ENCODE assay signal across 11 cellular contexts in genomic region chr2:241616168-241617125, GRCh38. TPM values are rescaled to one million over a fixed set of nuclear protein-coding genes. Genes with fewer than 3 reads are reported as not detected.
DNase-seq lines count a peak whose midpoint lies in the region; ATAC-seq and TF ChIP-seq lines count a peak whose summit lies in the region.
"Had no signal": no experiment of that assay in that cellular context is flagged by ENCODE, and none has a peak within 500 bp of the region (broad histone marks: within the 10 kb centered on the region; RNA-seq: fewer than 3 reads in every experiment).

No MANE protein-coding gene starts in this region.

- H3K79me2 ChIP-seq in Karpas-422 (ENCODE audit: low read length) = peaks cover 84% of the 10 kb centered on the region

- peak overlapping the region; percentile 73 for H3K27ac ChIP-seq in C4-2B
- no peak overlapping the region for H3K27ac ChIP-seq in Karpas-422 (ENCODE audit: low read length)
- no peak overlapping the region for H3K27ac ChIP-seq in colonic mucosa
- H3K27ac ChIP-seq in mucosa of rectum (ENCODE audit: low read depth in 2 of 2, low read length in 2 of 2) = peak overlapping the region; percentile 21 to 39
- H3K27ac ChIP-seq: PC-9, thoracic aorta had no signal

- H2AFZ ChIP-seq in Karpas-422 (ENCODE audit: low read length) = no peak overlapping the region
- H2AFZ ChIP-seq: PC-9 had no signal

- H3K27me3 ChIP-seq in Karpas-422 (ENCODE audit: low read length) (no peaks in the 10 kb centered on the region), colonic mucosa (no peaks in the 10 kb centered on the region), mucosa of rectum (ENCODE audit: control insufficient read depth in 2 of 2, insufficient read depth in 2 of 2, low read length in 2 of 2) (no peaks in the 10 kb centered on the region)
- H3K27me3 ChIP-seq: MG63 had no signal

- TF ChIP-seq CTCF in C4-2B (conservative IDR thresholded peaks at IDR 0.05) (no peak), colonic mucosa (IDR thresholded peaks at IDR 0.05) (no peak)

- no peak overlapping the region for H3K9ac ChIP-seq in Karpas-422 (ENCODE audit: low read length)
- peak overlapping the region; percentile 37 to 48 for H3K9ac ChIP-seq in colonic mucosa (ENCODE audit: low read depth in 2 of 2, low read length in 2 of 2)
- H3K9ac ChIP-seq in mucosa of rectum (ENCODE audit: low read depth in 1 of 2, low read length in 2 of 2) = peak overlapping the region; percentile 36 to 41

- no peak for DNase-seq in Karpas-422
- peak; percentile 40 for DNase-seq in colonic mucosa
- no peak for DNase-seq in Kasumi-1 (lab: John Stamatoyannopoulos, UW)
- DNase-seq: MG63, PC-9 had no signal

- ATAC-seq in GM21390 (IDR thresholded peaks at IDR 0.05; ENCODE audit: unreplicated experiment) = no peak
- ATAC-seq in HG03045 (IDR thresholded peaks at IDR 0.05; ENCODE audit: unreplicated experiment) = no peak
- ATAC-seq in HG03460 (IDR thresholded peaks at IDR 0.05; ENCODE audit: unreplicated experiment) = no peak

- H3K9me3 ChIP-seq in Karpas-422 (ENCODE audit: low read length) = no peaks in the 10 kb centered on the region
- H3K9me3 ChIP-seq in colonic mucosa = no peaks in the 10 kb centered on the region
- H3K9me3 ChIP-seq in mucosa of rectum (ENCODE audit: control insufficient read depth in 2 of 2, low read length in 2 of 2) = no peaks in the 10 kb centered on the region
- H3K9me3 ChIP-seq: thoracic aorta had no signal

- no peaks in the 10 kb centered on the region for H3K9me2 ChIP-seq in Karpas-422 (replicated peaks; ENCODE audit: insufficient read depth, low read length)

- peak overlapping the region; percentile 54 for H3K4me2 ChIP-seq in Karpas-422 (ENCODE audit: low read depth, low read length, poor library complexity, severe bottlenecking)
- H3K4me2 ChIP-seq: PC-9 had no signal

- intact Hi-C loops in colonic mucosa (cut with DNase I) = no loop called here

- no peaks in the 10 kb centered on the region for H4K20me1 ChIP-seq in Karpas-422 (ENCODE audit: insufficient read depth, low read depth, low read length)

- H3K36me3 ChIP-seq in Karpas-422 (ENCODE audit: insufficient read depth, low read length) (no peaks in the 10 kb centered on the region; the same call in 1 of the 2 replicates), colonic mucosa (no peaks in the 10 kb centered on the region), mucosa of rectum (ENCODE audit: control insufficient read depth in 2 of 2, insufficient read depth in 2 of 2, low read length in 2 of 2) (peaks cover 7 to 12% of the 10 kb centered on the region in 2 donors)
- H3K36me3 ChIP-seq: thoracic aorta had no signal

- H3K4me1 ChIP-seq in Karpas-422 (ENCODE audit: low read length) (peaks cover 24% of the 10 kb centered on the region), colonic mucosa (no peaks in the 10 kb centered on the region), mucosa of rectum (ENCODE audit: control insufficient read depth in 2 of 2, insufficient read depth in 2 of 2, low read length in 2 of 2) (peaks cover 9 to 10% of the 10 kb centered on the region in 2 donors)

- H3K4me3 ChIP-seq in Karpas-422 (ENCODE audit: low read length) = no peak overlapping the region
- H3K4me3 ChIP-seq in colonic mucosa = peak overlapping the region; percentile 10
- peak overlapping the region; percentile 60 to 75 for H3K4me3 ChIP-seq in mucosa of rectum (ENCODE audit: low read length in 2 of 2)
- H3K4me3 ChIP-seq: MG63, PC-9 had no signal

RNA-seq across cellular contexts. Expression of gene THAP4, which starts 20.5 kb away (rescaled TPM):
- 45.4 and 107 TPM in 2 replicates for total RNA-seq in Karpas-422 (2014; rRNA removed; shearing (Covaris generic); ENCODE audit: low replicate concordance)
- total RNA-seq in colonic mucosa = 10 to 100 TPM; 66.6 to 68.0 TPM

RNA-seq across cellular contexts. Expression of gene ATG4B, which starts 21.0 kb away (rescaled TPM):
- total RNA-seq in Karpas-422 (2014; rRNA removed; shearing (Covaris generic); ENCODE audit: low replicate concordance) = 63.9 and 66.6 TPM in 2 replicates
- total RNA-seq in colonic mucosa = 100 to 1,000 TPM in 1 of 2 donors, 10 to 100 TPM in 1; 72.4 to 119 TPM

RNA-seq across cellular contexts. Expression of gene BOK, which starts 57.9 kb away (rescaled TPM):
- not detected in 2 replicates for total RNA-seq in Karpas-422 (2014; rRNA removed; shearing (Covaris generic); ENCODE audit: low replicate concordance)
- 10 to 100 TPM in 1 of 2 donors, 1 to 10 TPM in 1; 8.3 to 14.1 TPM for total RNA-seq in colonic mucosa

Comparison
In these comparisons a context has a peak if more than half of its experiments do, and no peak if none do; other contexts are left out.
1. H3K27ac ChIP-seq: peak in C4-2B (single experiment) and mucosa of rectum (2 of 2); none in Karpas-422 (single experiment) and colonic mucosa (single experiment).